Comparison of ENCODE assay signal across 8 cellular contexts in the genomic region with DNA sequence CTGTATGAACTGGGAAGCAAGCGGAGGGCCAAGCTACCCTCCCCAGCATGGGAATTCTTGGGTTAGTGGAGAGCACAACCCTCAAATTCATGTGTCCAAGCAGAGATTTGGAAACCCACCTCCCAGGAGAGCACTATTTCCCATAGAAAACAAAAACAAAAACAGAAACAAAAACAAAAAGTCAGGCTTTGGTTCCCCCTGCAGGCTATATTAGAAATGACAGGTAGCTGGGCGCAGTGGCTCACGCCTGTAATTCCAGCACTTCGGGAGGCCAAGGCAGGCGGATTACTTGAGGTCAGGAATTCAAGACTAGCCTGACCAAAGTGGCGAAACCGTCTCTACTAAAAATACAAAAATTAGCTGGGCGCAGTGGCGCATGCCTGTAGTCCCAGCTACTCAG. TPM values are rescaled to one million over a fixed set of nuclear protein-coding genes. Genes with fewer than 3 reads are reported as not detected.
DNase-seq lines count a peak whose midpoint lies in the region; ATAC-seq and TF ChIP-seq lines count a peak whose summit lies in the region.

No MANE protein-coding gene starts in this region.

- ATAC-seq in activated CD8-positive, alpha-beta T cell treated with anti-CD3 and anti-CD28 coated beads for 36 hours = peak; percentile 36
- ATAC-seq in left cardiac atrium (peak; percentile 59 to 62), gastrocnemius medialis (peak; percentile 76 to 86)

- no peak overlapping the region for H3K4me3 ChIP-seq in BLaER1
- peak overlapping the region in 2 of 4 donors; percentile 27 to 29 for H3K4me3 ChIP-seq in gastrocnemius medialis

- H3K9me3 Mint-ChIP-seq in activated CD8-positive, alpha-beta T cell treated with anti-CD3 and anti-CD28 coated beads for 36 hours = no peaks in the 10 kb centered on the region

- H3K27ac ChIP-seq in BLaER1 (no peak overlapping the region), gastrocnemius medialis (peak overlapping the region; percentile 51 to 70 (median 64))

- H3K4me2 ChIP-seq in BLaER1 = 0 out of 2 replicates have a peak overlapping the region, but pooled peaks have one; percentile 25

- H3K36me3 ChIP-seq in BLaER1 (peaks cover 52% of the 10 kb centered on the region), gastrocnemius medialis (peaks cover 0 to 41% of the 10 kb centered on the region in 2 donors)

- peaks cover 11% of the 10 kb centered on the region for H3K4me1 Mint-ChIP-seq in activated CD8-positive, alpha-beta T cell treated with anti-CD3 and anti-CD28 coated beads for 36 hours (ENCODE audit: low read depth)

- no peaks in the 10 kb centered on the region for H3K9me3 ChIP-seq in BLaER1
- H3K9me3 ChIP-seq in gastrocnemius medialis = no peaks in the 10 kb centered on the region

- no peaks in the 10 kb centered on the region for H3K27me3 Mint-ChIP-seq in activated CD8-positive, alpha-beta T cell treated with anti-CD3 and anti-CD28 coated beads for 36 hours

- CTCF ChIA-PET in HEK293T (lab: Yijun Ruan, JAX) = interaction anchor here (0.6 to 4.7 kb wide), 16 partner anchors 10 to 740 kb away, joined by 3 to 70 read pairs (median 4); a partner anchor contains a TSS
- CTCF ChIA-PET in activated CD8-positive, alpha-beta T cell treated with anti-CD3 and anti-CD28 coated beads for 36 hours (lab: Charles Lee) = interaction anchor here (0.7 to 7.7 kb wide), 35 partner anchors 9 to 595 kb away, joined by 3 to 103 read pairs (median 4); a partner anchor contains a TSS

- no peak for TF ChIP-seq POLR2A in gastrocnemius medialis (IDR thresholded peaks at IDR 0.05)

- intact Hi-C loops in activated CD8-positive, alpha-beta T cell treated with anti-CD3 and anti-CD28 coated beads for 36 hours (cut with micrococcal nuclease) = no loop called here
- intact Hi-C loops in left cardiac atrium (cut with DNase I) (no loop called here), gastrocnemius medialis (cut with DNase I; ENCODE audit: low total_unique reads) (loop anchor here (1.0 kb wide), 1 partner anchor 17 kb away; no protein-coding TSS in a partner anchor)

- POLR2A ChIA-PET in HEK293T (lab: Yijun Ruan, JAX) = interaction anchor here (2.0 kb wide), 1 partner anchor 10 kb away, joined by 7 read pairs; a partner anchor contains a TSS
- POLR2A ChIA-PET in activated CD8-positive, alpha-beta T cell treated with anti-CD3 and anti-CD28 coated beads for 36 hours (lab: Charles Lee) = interaction anchor here (0.8 kb wide), 1 partner anchor 22 kb away, joined by 3 read pairs; no protein-coding TSS in a partner anchor

- H3K9ac ChIP-seq in BLaER1 = no peak overlapping the region

- no peak overlapping the region for H3K27ac Mint-ChIP-seq in activated CD8-positive, alpha-beta T cell treated with anti-CD3 and anti-CD28 coated beads for 36 hours

- in situ Hi-C loops in gastrocnemius medialis (cut with MboI; ENCODE audit: low sequenced_read_pairs in 4 of 4) = no loop called here

- peak; percentile 96 for TF ChIP-seq CTCF in activated CD8-positive, alpha-beta T cell treated with anti-CD3 and anti-CD28 coated beads for 36 hours (IDR thresholded peaks at IDR 0.05)
- TF ChIP-seq CTCF in gastrocnemius medialis (IDR thresholded peaks at IDR 0.05 in 4 of 5, conservative IDR thresholded peaks at IDR 0.05 in 1 of 5) = peak; percentile 78 to 87 (median 83)

- DNase-seq in HEK293T (ENCODE audit: extremely low spot score) = no peak
- DNase-seq in activated CD8-positive, alpha-beta T cell treated with anti-CD3 and anti-CD28 coated beads for 36 hours = peak; percentile 29
- DNase-seq in left cardiac atrium = peak; percentile 37
- DNase-seq in gastrocnemius medialis = peak in 1 of 2 donors; percentile 78
- DNase-seq in LoVo (ENCODE audit: low spot score) = no peak
- no peak for DNase-seq in SK-N-DZ (ENCODE audit: low spot score)
- no peak for DNase-seq in HuH-7.5 (ENCODE audit: low spot score)

- H3K36me3 Mint-ChIP-seq in activated CD8-positive, alpha-beta T cell treated with anti-CD3 and anti-CD28 coated beads for 36 hours (ENCODE audit: low read depth) = no peaks in the 10 kb centered on the region

- H3K4me1 ChIP-seq in BLaER1 (peaks cover 11% of the 10 kb centered on the region), gastrocnemius medialis (peaks cover 9 to 11% of the 10 kb centered on the region in 2 donors)

- H3K4me3 Mint-ChIP-seq in activated CD8-positive, alpha-beta T cell treated with anti-CD3 and anti-CD28 coated beads for 36 hours = no peak overlapping the region

- H3K27me3 ChIP-seq in BLaER1 = no peaks in the 10 kb centered on the region
- no peaks in the 10 kb centered on the region for H3K27me3 ChIP-seq in gastrocnemius medialis

- no peaks in the 10 kb centered on the region for H4K20me1 ChIP-seq in BLaER1

TF ChIP-seq in HEK293T, 16 proteins besides CTCF, POLR2A, EP300 and RAD21:
- TF ChIP-seq NFRKB (IDR thresholded peaks at IDR 0.05) = no peak
- 0 out of 2 replicates have a peak, but pooled peaks have one; percentile 22 for TF ChIP-seq L3MBTL2 (conservative IDR thresholded peaks at IDR 0.05)

RNA-seq across cellular contexts. Expression of a gene that starts 10.8 kb away (rescaled TPM):
- 10 to 100 TPM; 10.4 TPM for total RNA-seq in activated CD8-positive, alpha-beta T cell treated with anti-CD3 and anti-CD28 coated beads for 36 hours
- total RNA-seq in left cardiac atrium (10 to 100 TPM; 32.2 to 36.2 TPM), gastrocnemius medialis (10 to 100 TPM; 13.4 to 22.8 (median 19.7) TPM)
- 13.9 and 14.8 TPM in 2 replicates for polyA plus RNA-seq in SK-N-DZ (2014; cell fraction: cytosol; rRNA removed)
- 12.5 and 20.2 TPM in 2 replicates for polyA plus RNA-seq in SK-N-DZ (2014; cell fraction: nucleus; rRNA removed)

RNA-seq across cellular contexts. Expression of a gene that starts 12.4 kb away (rescaled TPM):
- 10 to 100 TPM; 12.4 to 15.7 TPM for total RNA-seq in activated CD8-positive, alpha-beta T cell treated with anti-CD3 and anti-CD28 coated beads for 36 hours
- total RNA-seq in left cardiac atrium = 10 to 100 TPM; 33.1 to 36.6 TPM
- total RNA-seq in gastrocnemius medialis = 10 to 100 TPM; 24.0 to 35.6 (median 29.1) TPM
- polyA plus RNA-seq in SK-N-DZ (2014; cell fraction: cytosol; rRNA removed) = 28.0 and 34.5 TPM in 2 replicates
- polyA plus RNA-seq in SK-N-DZ (2014; cell fraction: nucleus; rRNA removed) = 15.6 and 20.2 TPM in 2 replicates

RNA-seq across cellular contexts. Expression of a gene that starts 13.8 kb away (rescaled TPM):
- under 1 TPM in 1 of 2 experiments, not detected in 1; 0.25 TPM for total RNA-seq in activated CD8-positive, alpha-beta T cell treated with anti-CD3 and anti-CD28 coated beads for 36 hours
- total RNA-seq in left cardiac atrium (under 1 TPM; 0.15 to 0.44 TPM), gastrocnemius medialis (not detected)
- 0.07 and 0.45 TPM in 2 replicates for polyA plus RNA-seq in SK-N-DZ (2014; cell fraction: cytosol; rRNA removed)
- polyA plus RNA-seq in SK-N-DZ (2014; cell fraction: nucleus; rRNA removed) = 0.07 TPM in 1 of 2 replicates, not detected in the other

RNA-seq across cellular contexts. Expression of a gene that starts 21.3 kb away (rescaled TPM):
- total RNA-seq in activated CD8-positive, alpha-beta T cell treated with anti-CD3 and anti-CD28 coated beads for 36 hours = 100 to 1,000 TPM; 129 to 132 TPM
- total RNA-seq in left cardiac atrium (100 to 1,000 TPM in 1 of 2 donors, 10 to 100 TPM in 1; 72.0 to 105 TPM), gastrocnemius medialis (10 to 100 TPM; 15.0 to 29.1 (median 24.0) TPM)
- 138 and 143 TPM in 2 replicates for polyA plus RNA-seq in SK-N-DZ (2014; cell fraction: cytosol; rRNA removed)
- polyA plus RNA-seq in SK-N-DZ (2014; cell fraction: nucleus; rRNA removed) = 127 and 132 TPM in 2 replicates

RNA-seq across cellular contexts. Expression of a gene that starts 40.5 kb away (rescaled TPM):
- total RNA-seq in activated CD8-positive, alpha-beta T cell treated with anti-CD3 and anti-CD28 coated beads for 36 hours = 1 to 10 TPM in 1 of 2 experiments, under 1 TPM in 1; 0.54 to 1.4 TPM
- total RNA-seq in left cardiac atrium (under 1 TPM; 0.15 to 0.16 TPM), gastrocnemius medialis (under 1 TPM in 2 of 4 donors, not detected in 2; 0.13 to 0.25 TPM)
- 1.9 and 2.1 TPM in 2 replicates for polyA plus RNA-seq in SK-N-DZ (2014; cell fraction: cytosol; rRNA removed)
- polyA plus RNA-seq in SK-N-DZ (2014; cell fraction: nucleus; rRNA removed) = 5.0 and 10.3 TPM in 2 replicates

Comparison
In these comparisons a context has a peak if more than half of its experiments do, and no peak if none do; other contexts are left out.
1. DNase-seq: peak in activated CD8-positive, alpha-beta T cell treated with anti-CD3 and anti-CD28 coated beads for 36 hours (single experiment) and left cardiac atrium (single experiment); none in HEK293T (single experiment), LoVo (single experiment), SK-N-DZ (single experiment) and HuH-7.5 (single experiment).
2. Peak in every context shown above with its lines, with median percentiles within 50 percentile points of each other: ATAC-seq.